8 cellular contexts compared by ENCODE assay signal in genomic region chr20:3472105-3472504, GRCh38. TPM values are rescaled to one million over a fixed set of nuclear protein-coding genes. Genes with fewer than 3 reads are reported as not detected.
DNase-seq lines count a peak whose midpoint lies in the region; ATAC-seq and TF ChIP-seq lines count a peak whose summit lies in the region.

No MANE protein-coding gene starts in this region.

- no peaks in the 10 kb centered on the region for H3K9me3 Mint-ChIP-seq in activated T-helper 1 cell treated with anti-CD3 and anti-CD28 coated beads, Interleukin-12 subunit alpha, Interleukin-12 subunit beta, Interleukin-2, Interleukin-4 antibody, amounts not matched to agents 30 ng/mL and 10 ng/mL and 1 ng/mL, durations not matched to agents 14 hours and 24 hours and 36 hours
- H3K9me3 Mint-ChIP-seq in immature natural killer cell = no peaks in the 10 kb centered on the region

- peak overlapping the region; percentile 36 for H3K27ac Mint-ChIP-seq in activated T-helper 1 cell treated with anti-CD3 and anti-CD28 coated beads, Interleukin-12 subunit alpha, Interleukin-12 subunit beta, Interleukin-2, Interleukin-4 antibody, amounts not matched to agents 30 ng/mL and 10 ng/mL and 1 ng/mL, durations not matched to agents 14 hours and 24 hours and 36 hours
- peak overlapping the region in 4 of 6 donors; percentile 37 to 91 (median 73) for H3K27ac Mint-ChIP-seq in immature natural killer cell

- peak overlapping the region; percentile 91 for H3K9ac ChIP-seq in SK-N-SH

- no peaks in the 10 kb centered on the region for H3F3A ChIP-seq in SK-N-SH (replicated peaks; ENCODE audit: insufficient read depth)

- H3K79me2 ChIP-seq in SK-N-SH (ENCODE audit: insufficient read depth) = peaks cover 54% of the 10 kb centered on the region

- H3K4me2 ChIP-seq in SK-N-SH = peak overlapping the region; percentile 97

- no peaks in the 10 kb centered on the region for H3K27me3 Mint-ChIP-seq in activated T-helper 1 cell treated with anti-CD3 and anti-CD28 coated beads, Interleukin-12 subunit alpha, Interleukin-12 subunit beta, Interleukin-2, Interleukin-4 antibody, amounts not matched to agents 30 ng/mL and 10 ng/mL and 1 ng/mL, durations not matched to agents 14 hours and 24 hours and 36 hours (ENCODE audit: insufficient read depth)
- peaks cover 8 to 11% (median 9%) of the 10 kb centered on the region in 3 donors for H3K27me3 Mint-ChIP-seq in immature natural killer cell (ENCODE audit: low read depth in 3 of 3)

- DNase-seq in SK-N-SH = no peak
- DNase-seq in activated T-helper 1 cell treated with anti-CD3 and anti-CD28 coated beads, Interleukin-12 subunit alpha, Interleukin-12 subunit beta, Interleukin-2, Interleukin-4 antibody, amounts not matched to agents 30 ng/mL and 10 ng/mL and 1 ng/mL, durations not matched to agents 14 hours and 24 hours and 36 hours (ENCODE audit: low spot score) = no peak
- DNase-seq in immature natural killer cell = no peak
- no peak for DNase-seq in stomach
- no peak for DNase-seq in A172 (ENCODE audit: low spot score)
- no peak for DNase-seq in NCI-H2171 treated with DMSO at 0.1 percent for 48 hours (lab: John Stamatoyannopoulos, UW)
- DNase-seq in NCI-H128 (lab: John Stamatoyannopoulos, UW; ENCODE audit: unreplicated experiment) = no peak

- H4K20me1 ChIP-seq in SK-N-SH (ENCODE audit: insufficient read depth) = peaks cover 16% of the 10 kb centered on the region

- POLR2A ChIA-PET in SK-N-SH (lab: Yijun Ruan, JAX) = no interaction called here

- H3K4me3 ChIP-seq in SK-N-SH (ENCODE audit: low read depth in 2 of 2, low read length in 1 of 2) (peak overlapping the region; percentile 94 to 96), stomach (peak overlapping the region; percentile 82 to 97 (median 92))

- CTCF ChIA-PET in SK-N-SH (lab: Yijun Ruan, JAX) = interaction anchor here (1.0 kb wide), 1 partner anchor 13 kb away, joined by 4 read pairs; no protein-coding TSS in a partner anchor

- no peaks in the 10 kb centered on the region for H3K36me3 Mint-ChIP-seq in activated T-helper 1 cell treated with anti-CD3 and anti-CD28 coated beads, Interleukin-12 subunit alpha, Interleukin-12 subunit beta, Interleukin-2, Interleukin-4 antibody, amounts not matched to agents 30 ng/mL and 10 ng/mL and 1 ng/mL, durations not matched to agents 14 hours and 24 hours and 36 hours (ENCODE audit: low read depth)
- H3K36me3 Mint-ChIP-seq in immature natural killer cell = no peaks in the 10 kb centered on the region

- H3K36me3 ChIP-seq in SK-N-SH (replicated peaks in 1 of 2; ENCODE audit: control insufficient read depth in 1 of 2, insufficient read depth in 2 of 2, low read length in 1 of 2) = no peaks in the 10 kb centered on the region
- no peaks in the 10 kb centered on the region for H3K36me3 ChIP-seq in stomach

- no peaks in the 10 kb centered on the region for H3K27me3 ChIP-seq in SK-N-SH (ENCODE audit: insufficient read depth)
- no peaks in the 10 kb centered on the region for H3K27me3 ChIP-seq in stomach

- TF ChIP-seq EP300 in SK-N-SH (IDR thresholded peaks at IDR 0.05; ENCODE audit: borderline replicate concordance in 1 of 2, low read depth in 1 of 2, low read length in 1 of 2) (no peak), stomach (IDR thresholded peaks at IDR 0.05) (no peak)

- peak overlapping the region; percentile 91 for H3K4me3 Mint-ChIP-seq in activated T-helper 1 cell treated with anti-CD3 and anti-CD28 coated beads, Interleukin-12 subunit alpha, Interleukin-12 subunit beta, Interleukin-2, Interleukin-4 antibody, amounts not matched to agents 30 ng/mL and 10 ng/mL and 1 ng/mL, durations not matched to agents 14 hours and 24 hours and 36 hours
- H3K4me3 Mint-ChIP-seq in immature natural killer cell = peak overlapping the region; percentile 91 to 97 (median 93)

- H3K9me3 ChIP-seq in SK-N-SH = no peaks in the 10 kb centered on the region
- no peaks in the 10 kb centered on the region for H3K9me3 ChIP-seq in stomach

- WGBS in SK-N-SH (ENCODE audit: low lambda C conversion rate) = 70% methylated on average over 3 of the region's 3 CpGs
- 21 to 52% (median 39%) methylated on average over 3 of the region's 3 CpGs for WGBS in stomach, 5 donors

- TF ChIP-seq RAD21 in SK-N-SH (IDR thresholded peaks at IDR 0.05; ENCODE audit: low read length) = no peak

- H2AFZ ChIP-seq in SK-N-SH (ENCODE audit: low read depth) = no peak overlapping the region

- TF ChIP-seq POLR2A in stomach (IDR thresholded peaks at IDR 0.05) = no peak

- TF ChIP-seq CTCF in SK-N-SH (IDR thresholded peaks at IDR 0.05) = no peak
- no peak for TF ChIP-seq CTCF in stomach (IDR thresholded peaks at IDR 0.05)

- H3K4me1 ChIP-seq in SK-N-SH (ENCODE audit: control insufficient read depth in 1 of 2, insufficient read depth in 2 of 2, low read depth in 1 of 2, low read length in 1 of 2) = peaks cover 15 to 17% of the 10 kb centered on the region in 2 experiments; a peak in 3 of 4 replicates
- peaks cover 19 to 46% (median 34%) of the 10 kb centered on the region in 4 donors for H3K4me1 ChIP-seq in stomach

- H3K27ac ChIP-seq in SK-N-SH (ENCODE audit: low read depth in 2 of 2, low read length in 1 of 2) (no peak overlapping the region), stomach (peak overlapping the region; percentile 26 to 88 (median 87))

- no peak for ATAC-seq in SK-N-SH treated with all-trans-retinoic acid at 6 μM for 48 hours

- H3K4me1 Mint-ChIP-seq in activated T-helper 1 cell treated with anti-CD3 and anti-CD28 coated beads, Interleukin-12 subunit alpha, Interleukin-12 subunit beta, Interleukin-2, Interleukin-4 antibody, amounts not matched to agents 30 ng/mL and 10 ng/mL and 1 ng/mL, durations not matched to agents 14 hours and 24 hours and 36 hours (ENCODE audit: low read depth) = peaks cover 28% of the 10 kb centered on the region
- peaks cover 34 to 36% of the 10 kb centered on the region in 2 donors for H3K4me1 Mint-ChIP-seq in immature natural killer cell

- intact Hi-C loops in activated T-helper 1 cell treated with anti-CD3 and anti-CD28 coated beads, Interleukin-12 subunit alpha, Interleukin-12 subunit beta, Interleukin-2, Interleukin-4 antibody, amounts not matched to agents 30 ng/mL and 10 ng/mL and 1 ng/mL, durations not matched to agents 14 hours and 24 hours and 36 hours (cut with micrococcal nuclease) = loop anchor here (5.0 to 10.0 kb wide), 4 partner anchors 267 to 343 kb away; partner anchors contain the start of genes ADISSP, DDRGK1, FASTKD5 and ITPA
- intact Hi-C loops in stomach (cut with DNase I; ENCODE audit: low total_unique reads) = no loop called here

- no peaks in the 10 kb centered on the region for H3K9me2 ChIP-seq in SK-N-SH

TF ChIP-seq in SK-N-SH, 30 proteins besides CTCF, POLR2A, EP300 and RAD21 (continues in another document):
- TF ChIP-seq RCOR1 (IDR thresholded peaks at IDR 0.05; ENCODE audit: low read length) (no peak), FOXM1 (IDR thresholded peaks at IDR 0.05; ENCODE audit: low read depth) (no peak), IRF3 (IDR thresholded peaks at IDR 0.05; ENCODE audit: low read depth, low read length) (no peak), GATA2 (CRISPR knock-in tag; IDR thresholded peaks at IDR 0.05) (no peak), POLR2AphosphoS5 (IDR thresholded peaks at IDR 0.05; ENCODE audit: low read depth, low read length) (no peak), CHD2 (IDR thresholded peaks at IDR 0.05; ENCODE audit: low read length, partially characterized antibody) (no peak), MEF2A (IDR thresholded peaks at IDR 0.05; ENCODE audit: borderline replicate concordance, low read depth) (no peak), EZH2phosphoT487 (IDR thresholded peaks at IDR 0.05; ENCODE audit: borderline replicate concordance, low read depth) (no peak)

TF ChIP-seq in SK-N-SH treated with all-trans-retinoic acid at 6 μM for 48 hours, 23 proteins besides CTCF, POLR2A, EP300 and RAD21 (continues in another document):
- TF ChIP-seq ZFP3 (CRISPR knock-in tag; IDR thresholded peaks at IDR 0.05) = no peak
- no peak for TF ChIP-seq ISL1 (CRISPR knock-in tag; IDR thresholded peaks at IDR 0.05)
- TF ChIP-seq SNAI2 (CRISPR knock-in tag; IDR thresholded peaks at IDR 0.05) = no peak
- TF ChIP-seq, protein P1, sequence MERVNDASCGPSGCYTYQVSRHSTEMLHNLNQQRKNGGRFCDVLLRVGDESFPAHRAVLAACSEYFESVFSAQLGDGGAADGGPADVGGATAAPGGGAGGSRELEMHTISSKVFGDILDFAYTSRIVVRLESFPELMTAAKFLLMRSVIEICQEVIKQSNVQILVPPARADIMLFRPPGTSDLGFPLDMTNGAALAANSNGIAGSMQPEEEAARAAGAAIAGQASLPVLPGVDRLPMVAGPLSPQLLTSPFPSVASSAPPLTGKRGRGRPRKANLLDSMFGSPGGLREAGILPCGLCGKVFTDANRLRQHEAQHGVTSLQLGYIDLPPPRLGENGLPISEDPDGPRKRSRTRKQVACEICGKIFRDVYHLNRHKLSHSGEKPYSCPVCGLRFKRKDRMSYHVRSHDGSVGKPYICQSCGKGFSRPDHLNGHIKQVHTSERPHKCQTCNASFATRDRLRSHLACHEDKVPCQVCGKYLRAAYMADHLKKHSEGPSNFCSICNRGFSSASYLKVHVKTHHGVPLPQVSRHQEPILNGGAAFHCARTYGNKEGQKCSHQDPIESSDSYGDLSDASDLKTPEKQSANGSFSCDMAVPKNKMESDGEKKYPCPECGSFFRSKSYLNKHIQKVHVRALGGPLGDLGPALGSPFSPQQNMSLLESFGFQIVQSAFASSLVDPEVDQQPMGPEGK (CRISPR knock-in tag; IDR thresholded peaks at IDR 0.05; ENCODE audit: borderline replicate concordance) = no peak
- no peak for TF ChIP-seq OSR1 (CRISPR knock-in tag; IDR thresholded peaks at IDR 0.05)
- no peak for TF ChIP-seq ESRRG (CRISPR knock-in tag; IDR thresholded peaks at IDR 0.05)

RNA-seq across cellular contexts. Expression of gene ATRN, which starts 1.3 kb away (rescaled TPM):
- 33.8 and 48.4 TPM in 2 replicates for polyA plus RNA-seq in SK-N-SH (2012; rRNA removed)
- polyA plus RNA-seq in SK-N-SH (2012; cell fraction: cytosol; rRNA removed) = 28.4 and 34.4 TPM in 2 replicates
- polyA plus RNA-seq in SK-N-SH (2012; cell fraction: nucleus; rRNA removed) = 17.5 and 32.8 TPM in 2 replicates
- 10.9 and 11.9 TPM in 2 replicates for total RNA-seq in activated T-helper 1 cell treated with anti-CD3 and anti-CD28 coated beads, Interleukin-12 subunit alpha, Interleukin-12 subunit beta, Interleukin-2, Interleukin-4 antibody, amounts not matched to agents 30 ng/mL and 10 ng/mL and 1 ng/mL, durations not matched to agents 14 hours and 24 hours and 36 hours
- 10 to 100 TPM in 1 of 3 donors, 1 to 10 TPM in 2; 9.4 to 15.2 (median 9.7) TPM for polyA plus RNA-seq in immature natural killer cell
- total RNA-seq in stomach = 10 to 100 TPM; 17.5 to 63.9 (median 35.5) TPM
- polyA plus RNA-seq in stomach = 1 to 10 TPM; 2.9 to 7.0 (median 3.9) TPM
- total RNA-seq in A172 (2014; rRNA removed; shearing (Covaris generic)) = 22.4 and 28.5 TPM in 2 replicates

Comparison
In these comparisons a context has a peak if more than half of its experiments do, and no peak if none do; other contexts are left out.
1. H3K27ac ChIP-seq: peak in stomach (5 of 5); none in SK-N-SH (0 of 2).